1 cellular context compared by ENCODE assay signal in the genomic region with DNA sequence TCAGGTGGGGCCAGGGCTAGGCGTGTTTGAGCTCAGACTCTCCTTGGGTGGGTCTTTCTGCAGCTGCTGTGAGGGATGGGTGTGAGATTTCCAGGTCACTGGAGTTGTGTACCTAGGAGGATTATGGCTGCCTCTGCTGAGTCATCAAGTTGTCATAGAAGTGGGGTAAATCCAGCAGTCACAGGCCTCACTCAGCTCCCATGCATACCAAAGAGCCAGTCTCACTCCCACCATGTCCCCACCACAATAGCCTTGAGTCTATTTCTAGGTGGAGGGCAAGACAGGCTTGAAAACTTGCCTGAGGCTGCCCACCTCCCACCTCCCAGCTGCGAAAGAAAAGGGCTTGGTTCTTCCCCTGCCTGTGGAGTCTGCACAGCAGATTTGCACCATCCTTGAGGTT.
TF ChIP-seq lines count a peak whose summit lies in the region.

No MANE protein-coding gene starts in this region.

TF ChIP-seq in WTC11, 78 proteins besides CTCF, POLR2A, EP300 and RAD21 (continued from another document):
- TF ChIP-seq GABPB1 (CRISPR knock-in tag; IDR thresholded peaks at IDR 0.05) = no peak
- TF ChIP-seq IRF2 (CRISPR knock-in tag; IDR thresholded peaks at IDR 0.05; ENCODE audit: borderline replicate concordance, low read depth) = no peak
- TF ChIP-seq, protein P1, sequence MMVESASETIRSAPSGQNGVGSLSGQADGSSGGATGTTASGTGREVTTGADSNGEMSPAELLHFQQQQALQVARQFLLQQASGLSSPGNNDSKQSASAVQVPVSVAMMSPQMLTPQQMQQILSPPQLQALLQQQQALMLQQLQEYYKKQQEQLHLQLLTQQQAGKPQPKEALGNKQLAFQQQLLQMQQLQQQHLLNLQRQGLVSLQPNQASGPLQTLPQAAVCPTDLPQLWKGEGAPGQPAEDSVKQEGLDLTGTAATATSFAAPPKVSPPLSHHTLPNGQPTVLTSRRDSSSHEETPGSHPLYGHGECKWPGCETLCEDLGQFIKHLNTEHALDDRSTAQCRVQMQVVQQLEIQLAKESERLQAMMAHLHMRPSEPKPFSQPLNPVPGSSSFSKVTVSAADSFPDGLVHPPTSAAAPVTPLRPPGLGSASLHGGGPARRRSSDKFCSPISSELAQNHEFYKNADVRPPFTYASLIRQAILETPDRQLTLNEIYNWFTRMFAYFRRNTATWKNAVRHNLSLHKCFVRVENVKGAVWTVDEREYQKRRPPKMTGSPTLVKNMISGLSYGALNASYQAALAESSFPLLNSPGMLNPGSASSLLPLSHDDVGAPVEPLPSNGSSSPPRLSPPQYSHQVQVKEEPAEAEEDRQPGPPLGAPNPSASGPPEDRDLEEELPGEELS (CRISPR knock-in tag; IDR thresholded peaks at IDR 0.05) = no peak
- TF ChIP-seq, protein P2, sequence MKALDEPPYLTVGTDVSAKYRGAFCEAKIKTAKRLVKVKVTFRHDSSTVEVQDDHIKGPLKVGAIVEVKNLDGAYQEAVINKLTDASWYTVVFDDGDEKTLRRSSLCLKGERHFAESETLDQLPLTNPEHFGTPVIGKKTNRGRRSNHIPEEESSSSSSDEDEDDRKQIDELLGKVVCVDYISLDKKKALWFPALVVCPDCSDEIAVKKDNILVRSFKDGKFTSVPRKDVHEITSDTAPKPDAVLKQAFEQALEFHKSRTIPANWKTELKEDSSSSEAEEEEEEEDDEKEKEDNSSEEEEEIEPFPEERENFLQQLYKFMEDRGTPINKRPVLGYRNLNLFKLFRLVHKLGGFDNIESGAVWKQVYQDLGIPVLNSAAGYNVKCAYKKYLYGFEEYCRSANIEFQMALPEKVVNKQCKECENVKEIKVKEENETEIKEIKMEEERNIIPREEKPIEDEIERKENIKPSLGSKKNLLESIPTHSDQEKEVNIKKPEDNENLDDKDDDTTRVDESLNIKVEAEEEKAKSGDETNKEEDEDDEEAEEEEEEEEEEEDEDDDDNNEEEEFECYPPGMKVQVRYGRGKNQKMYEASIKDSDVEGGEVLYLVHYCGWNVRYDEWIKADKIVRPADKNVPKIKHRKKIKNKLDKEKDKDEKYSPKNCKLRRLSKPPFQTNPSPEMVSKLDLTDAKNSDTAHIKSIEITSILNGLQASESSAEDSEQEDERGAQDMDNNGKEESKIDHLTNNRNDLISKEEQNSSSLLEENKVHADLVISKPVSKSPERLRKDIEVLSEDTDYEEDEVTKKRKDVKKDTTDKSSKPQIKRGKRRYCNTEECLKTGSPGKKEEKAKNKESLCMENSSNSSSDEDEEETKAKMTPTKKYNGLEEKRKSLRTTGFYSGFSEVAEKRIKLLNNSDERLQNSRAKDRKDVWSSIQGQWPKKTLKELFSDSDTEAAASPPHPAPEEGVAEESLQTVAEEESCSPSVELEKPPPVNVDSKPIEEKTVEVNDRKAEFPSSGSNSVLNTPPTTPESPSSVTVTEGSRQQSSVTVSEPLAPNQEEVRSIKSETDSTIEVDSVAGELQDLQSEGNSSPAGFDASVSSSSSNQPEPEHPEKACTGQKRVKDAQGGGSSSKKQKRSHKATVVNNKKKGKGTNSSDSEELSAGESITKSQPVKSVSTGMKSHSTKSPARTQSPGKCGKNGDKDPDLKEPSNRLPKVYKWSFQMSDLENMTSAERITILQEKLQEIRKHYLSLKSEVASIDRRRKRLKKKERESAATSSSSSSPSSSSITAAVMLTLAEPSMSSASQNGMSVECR (CRISPR knock-in tag; IDR thresholded peaks at IDR 0.05; ENCODE audit: borderline replicate concordance) = no peak
- TF ChIP-seq NFYB (CRISPR knock-in tag; conservative IDR thresholded peaks at IDR 0.05; ENCODE audit: low read depth) = no peak
- no peak for TF ChIP-seq ZNF232 (CRISPR knock-in tag; IDR thresholded peaks at IDR 0.05)
- TF ChIP-seq KAT7 (CRISPR knock-in tag; IDR thresholded peaks at IDR 0.05; ENCODE audit: borderline replicate concordance) = no peak
- TF ChIP-seq GRHL2 (CRISPR knock-in tag; IDR thresholded peaks at IDR 0.05; ENCODE audit: insufficient replicate concordance, severe bottlenecking) = no peak
- TF ChIP-seq, protein P3, sequence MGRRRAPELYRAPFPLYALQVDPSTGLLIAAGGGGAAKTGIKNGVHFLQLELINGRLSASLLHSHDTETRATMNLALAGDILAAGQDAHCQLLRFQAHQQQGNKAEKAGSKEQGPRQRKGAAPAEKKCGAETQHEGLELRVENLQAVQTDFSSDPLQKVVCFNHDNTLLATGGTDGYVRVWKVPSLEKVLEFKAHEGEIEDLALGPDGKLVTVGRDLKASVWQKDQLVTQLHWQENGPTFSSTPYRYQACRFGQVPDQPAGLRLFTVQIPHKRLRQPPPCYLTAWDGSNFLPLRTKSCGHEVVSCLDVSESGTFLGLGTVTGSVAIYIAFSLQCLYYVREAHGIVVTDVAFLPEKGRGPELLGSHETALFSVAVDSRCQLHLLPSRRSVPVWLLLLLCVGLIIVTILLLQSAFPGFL (CRISPR knock-in tag; IDR thresholded peaks at IDR 0.05; ENCODE audit: borderline replicate concordance) = no peak
- TF ChIP-seq, protein P4, sequence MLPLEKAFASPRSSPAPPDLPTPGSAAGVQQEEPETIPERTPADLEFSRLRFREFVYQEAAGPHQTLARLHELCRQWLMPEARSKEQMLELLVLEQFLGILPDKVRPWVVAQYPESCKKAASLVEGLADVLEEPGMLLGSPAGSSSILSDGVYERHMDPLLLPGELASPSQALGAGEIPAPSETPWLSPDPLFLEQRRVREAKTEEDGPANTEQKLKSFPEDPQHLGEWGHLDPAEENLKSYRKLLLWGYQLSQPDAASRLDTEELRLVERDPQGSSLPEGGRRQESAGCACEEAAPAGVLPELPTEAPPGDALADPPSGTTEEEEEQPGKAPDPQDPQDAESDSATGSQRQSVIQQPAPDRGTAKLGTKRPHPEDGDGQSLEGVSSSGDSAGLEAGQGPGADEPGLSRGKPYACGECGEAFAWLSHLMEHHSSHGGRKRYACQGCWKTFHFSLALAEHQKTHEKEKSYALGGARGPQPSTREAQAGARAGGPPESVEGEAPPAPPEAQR (CRISPR knock-in tag; IDR thresholded peaks at IDR 0.05) = no peak
- TF ChIP-seq, protein P5, sequence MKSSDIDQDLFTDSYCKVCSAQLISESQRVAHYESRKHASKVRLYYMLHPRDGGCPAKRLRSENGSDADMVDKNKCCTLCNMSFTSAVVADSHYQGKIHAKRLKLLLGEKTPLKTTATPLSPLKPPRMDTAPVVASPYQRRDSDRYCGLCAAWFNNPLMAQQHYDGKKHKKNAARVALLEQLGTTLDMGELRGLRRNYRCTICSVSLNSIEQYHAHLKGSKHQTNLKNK (CRISPR knock-in tag; IDR thresholded peaks at IDR 0.05) = no peak
- TF ChIP-seq SOX15 (CRISPR knock-in tag; IDR thresholded peaks at IDR 0.05) = no peak
